In the genomic region with DNA sequence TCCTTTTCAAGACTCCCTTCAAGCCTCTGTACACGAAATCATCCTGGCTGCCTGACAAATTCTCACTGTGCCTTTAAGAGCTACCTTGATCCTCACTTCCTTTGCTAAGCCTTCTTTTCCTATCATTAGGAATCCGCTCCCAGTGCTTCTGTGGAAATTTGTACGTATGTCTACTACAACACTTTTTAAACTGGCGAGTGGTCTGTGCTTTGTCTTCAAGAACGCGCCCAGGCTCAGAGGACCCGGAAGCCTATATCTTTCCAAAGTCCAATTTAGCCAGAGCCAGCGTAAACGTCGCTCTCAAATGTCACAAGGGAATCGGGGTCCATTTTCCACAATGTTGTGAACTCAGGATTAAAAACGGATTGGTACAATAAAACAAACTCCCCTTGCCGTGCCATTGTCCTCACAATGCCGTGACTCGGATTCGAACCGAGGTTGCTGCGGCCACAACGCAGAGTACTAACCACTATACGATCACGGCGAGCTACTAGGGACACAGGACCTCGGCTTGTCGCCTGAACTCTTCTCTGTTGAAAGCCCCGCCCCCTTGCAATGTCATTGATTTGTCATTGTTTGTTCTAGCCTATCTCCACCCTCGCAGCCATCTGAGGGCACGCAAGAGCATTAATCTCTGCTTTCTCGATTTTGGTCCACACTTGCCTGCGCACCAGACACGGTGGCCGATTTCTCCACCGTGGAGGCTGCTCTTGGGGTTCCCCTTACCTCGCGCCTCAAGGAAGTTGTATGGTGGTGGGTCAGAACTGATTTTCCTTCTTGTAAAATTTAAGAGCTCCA, we compare ENCODE assay signal across 1 cellular context.
TF ChIP-seq lines count a peak whose summit lies in the region.

No MANE protein-coding gene starts in this region.

TF ChIP-seq in GM23338, 12 proteins besides CTCF, POLR2A, EP300 and RAD21 (continued from another document):
- no peak for TF ChIP-seq ZNF114 (CRISPR knock-in tag; IDR thresholded peaks at IDR 0.05)
- TF ChIP-seq JUNB (IDR thresholded peaks at IDR 0.05; ENCODE audit: unreplicated experiment), result no peak
- no peak for TF ChIP-seq STAT1 (IDR thresholded peaks at IDR 0.05; ENCODE audit: unreplicated experiment)
- no peak for TF ChIP-seq EZH2 (IDR thresholded peaks at IDR 0.05; ENCODE audit: low read depth, unreplicated experiment)
- TF ChIP-seq ZNF331 (CRISPR knock-in tag; IDR thresholded peaks at IDR 0.05; ENCODE audit: low read depth), result no peak
- peak; percentile 79 for TF ChIP-seq CREB1 (CRISPR knock-in tag; IDR thresholded peaks at IDR 0.05; ENCODE audit: low read depth)
